ENCODE assay signal across 23 cellular contexts in the genomic region with DNA sequence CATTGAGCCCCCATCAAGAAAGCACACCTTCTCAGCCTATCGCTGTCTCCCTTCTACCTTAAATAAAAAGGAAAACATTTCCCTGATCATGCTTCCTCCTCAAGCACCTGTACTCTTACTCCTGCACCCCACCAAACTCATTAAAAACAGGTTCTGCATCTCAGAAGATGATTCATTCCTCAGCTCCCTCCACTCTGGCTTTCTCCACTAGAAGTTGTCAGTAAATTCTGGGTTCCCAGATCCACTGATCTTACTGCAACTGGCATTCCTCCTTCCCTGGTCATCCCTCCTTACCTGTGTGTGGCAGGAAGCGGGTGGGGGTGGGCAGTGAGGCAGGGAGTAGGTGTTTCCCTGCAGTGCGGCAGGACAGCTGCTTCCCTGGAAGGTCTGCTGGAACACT.
"Had no signal": no experiment of that assay in that cellular context is flagged by ENCODE, and none has a peak within 500 bp of the region (broad histone marks: within the 10 kb centered on the region; RNA-seq: fewer than 3 reads in every experiment).

No MANE protein-coding gene starts in this region.

- H3K4me3 Mint-ChIP-seq: activated CD4-positive, alpha-beta memory T cell treated with anti-CD3 and anti-CD28 coated beads, Interleukin-2, amount 10 ng/mL, durations not matched to agents 7 days and 5 days; activated CD4-positive, alpha-beta T cell treated with anti-CD3 and anti-CD28 coated beads for 36 hours; activated CD8-positive, alpha-beta memory T cell treated with anti-CD3 and anti-CD28 coated beads, Interleukin-2, amount 10 ng/mL, durations not matched to agents 7 days and 5 days; activated naive CD4-positive, alpha-beta T cell treated with anti-CD3 and anti-CD28 coated beads, Interleukin-2, amount 50 U/mL, for 24 hours; brain; central memory CD8-positive, alpha-beta T cell; effector memory CD8-positive, alpha-beta T cell; naive thymus-derived CD4-positive, alpha-beta T cell; neural crest cell; T-helper 1 cell treated with Interleukin-12 subunit alpha and Interleukin-12 subunit beta and Interleukin-4 antibody, amounts not matched to agents 30 μg/mL and 1 μg/mL, for 36 hours; WTC11 had no signal

- DNase-seq: activated CD4-positive, alpha-beta memory T cell treated with anti-CD3 and anti-CD28 coated beads, Interleukin-2, amount 10 ng/mL, durations not matched to agents 7 days and 5 days; activated CD4-positive, alpha-beta T cell treated with anti-CD3 and anti-CD28 coated beads for 36 hours; activated CD8-positive, alpha-beta memory T cell treated with anti-CD3 and anti-CD28 coated beads, Interleukin-2, amount 10 ng/mL, durations not matched to agents 7 days and 5 days; activated gamma-delta T cell treated with Interleukin-2 at 50 U/mL for 16 hours; aorta; effector memory CD8-positive, alpha-beta T cell; islet precursor cell; naive thymus-derived CD4-positive, alpha-beta T cell; posterior cingulate gyrus; retina; stimulated activated CD4-positive, alpha-beta T cell treated with anti-CD3 and anti-CD28 coated beads, Interleukin-2, amount 100 ng/mL, for 48 hours; stimulated activated CD8-positive, alpha-beta memory T cell treated with anti-CD3 and anti-CD28 coated beads, Interleukin-4, amount 100 ng/mL, for 48 hours; stimulated activated naive CD4-positive, alpha-beta T cell treated with Interleukin-2 at 50 U/mL for 16 hours; T1000; upper lobe of left lung had no signal

- H3K27me3 ChIP-seq: heart left ventricle, upper lobe of left lung had no signal

- H3K36me3 Mint-ChIP-seq: WTC11 had no signal

- ATAC-seq: activated CD4-positive, alpha-beta T cell treated with anti-CD3 and anti-CD28 coated beads for 36 hours; activated CD8-positive, alpha-beta memory T cell treated with anti-CD3 and anti-CD28 coated beads, Interleukin-2, amount 10 ng/mL, durations not matched to agents 7 days and 5 days; effector memory CD8-positive, alpha-beta T cell; naive thymus-derived CD4-positive, alpha-beta T cell; WTC11 had no signal

- H3K9me3 Mint-ChIP-seq: activated CD4-positive, alpha-beta memory T cell treated with anti-CD3 and anti-CD28 coated beads, Interleukin-2, amount 10 ng/mL, durations not matched to agents 7 days and 5 days; activated naive CD4-positive, alpha-beta T cell treated with anti-CD3 and anti-CD28 coated beads, Interleukin-2, amount 50 U/mL, for 24 hours; central memory CD8-positive, alpha-beta T cell; effector memory CD8-positive, alpha-beta T cell; naive thymus-derived CD4-positive, alpha-beta T cell; T-helper 1 cell treated with Interleukin-12 subunit alpha and Interleukin-12 subunit beta and Interleukin-4 antibody, amounts not matched to agents 30 μg/mL and 1 μg/mL, for 36 hours; WTC11 had no signal

- H3K36me3 ChIP-seq: heart left ventricle, upper lobe of left lung had no signal

- H3K4me1 Mint-ChIP-seq: activated CD4-positive, alpha-beta memory T cell treated with anti-CD3 and anti-CD28 coated beads, Interleukin-2, amount 10 ng/mL, durations not matched to agents 7 days and 5 days; activated CD4-positive, alpha-beta T cell treated with anti-CD3 and anti-CD28 coated beads for 36 hours; activated CD8-positive, alpha-beta memory T cell treated with anti-CD3 and anti-CD28 coated beads, Interleukin-2, amount 10 ng/mL, durations not matched to agents 7 days and 5 days; activated naive CD4-positive, alpha-beta T cell treated with anti-CD3 and anti-CD28 coated beads, Interleukin-2, amount 50 U/mL, for 24 hours; central memory CD8-positive, alpha-beta T cell; naive thymus-derived CD4-positive, alpha-beta T cell had no signal

- H3K9me3 ChIP-seq: heart left ventricle, upper lobe of left lung had no signal

- H3K4me3 ChIP-seq: heart left ventricle, lung, upper lobe of left lung had no signal

- H3K4me1 ChIP-seq: upper lobe of left lung had no signal

- H3K27ac Mint-ChIP-seq: activated CD4-positive, alpha-beta memory T cell treated with anti-CD3 and anti-CD28 coated beads, Interleukin-2, amount 10 ng/mL, durations not matched to agents 7 days and 5 days; activated CD4-positive, alpha-beta T cell treated with anti-CD3 and anti-CD28 coated beads for 36 hours; activated CD8-positive, alpha-beta memory T cell treated with anti-CD3 and anti-CD28 coated beads, Interleukin-2, amount 10 ng/mL, durations not matched to agents 7 days and 5 days; activated naive CD4-positive, alpha-beta T cell treated with anti-CD3 and anti-CD28 coated beads, Interleukin-2, amount 50 U/mL, for 24 hours; effector memory CD8-positive, alpha-beta T cell; naive thymus-derived CD4-positive, alpha-beta T cell; T-helper 1 cell treated with Interleukin-12 subunit alpha and Interleukin-12 subunit beta and Interleukin-4 antibody, amounts not matched to agents 30 μg/mL and 1 μg/mL, for 36 hours; WTC11 had no signal

- H3K27ac ChIP-seq: upper lobe of left lung had no signal

- H3K27me3 Mint-ChIP-seq: activated CD4-positive, alpha-beta memory T cell treated with anti-CD3 and anti-CD28 coated beads, Interleukin-2, amount 10 ng/mL, durations not matched to agents 7 days and 5 days; activated CD4-positive, alpha-beta T cell treated with anti-CD3 and anti-CD28 coated beads for 36 hours; activated CD8-positive, alpha-beta memory T cell treated with anti-CD3 and anti-CD28 coated beads, Interleukin-2, amount 10 ng/mL, durations not matched to agents 7 days and 5 days; activated naive CD4-positive, alpha-beta T cell treated with anti-CD3 and anti-CD28 coated beads, Interleukin-2, amount 50 U/mL, for 24 hours; brain; central memory CD8-positive, alpha-beta T cell; effector memory CD8-positive, alpha-beta T cell; naive thymus-derived CD4-positive, alpha-beta T cell had no signal
